1 cellular context compared by ENCODE assay signal in genomic region chr4:183190900-183191527, GRCh38.
TF ChIP-seq lines count a peak whose summit lies in the region.

No MANE protein-coding gene starts in this region.

TF ChIP-seq in GM23338, 12 proteins besides CTCF, POLR2A, EP300 and RAD21 (continued from another document):
- TF ChIP-seq ETS1 (IDR thresholded peaks at IDR 0.05) (no peak), ZNF462 (CRISPR knock-in tag; IDR thresholded peaks at IDR 0.05) (no peak)
